Comparison of ENCODE assay signal across 8 cellular contexts in genomic region chr9:128723866-128724743, GRCh38. TPM values are rescaled to one million over a fixed set of nuclear protein-coding genes. Genes with fewer than 3 reads are reported as not detected.
DNase-seq lines count a peak whose midpoint lies in the region; ATAC-seq lines count a peak whose summit lies in the region.

Gene ZDHHC12, minus strand, starts transcription at chr9:128724127. Its CDS starts 34 bp downstream, at chr9:128724093.

- peaks cover 34% of the 10 kb centered on the region for H3K36me3 ChIP-seq in BLaER1

- peak; percentile 93 for ATAC-seq in GM19328 (IDR thresholded peaks at IDR 0.05; ENCODE audit: unreplicated experiment)
- ATAC-seq in HG03520 (IDR thresholded peaks at IDR 0.05; ENCODE audit: unreplicated experiment): peak; percentile 94

- peak within 1 kb of the TSS; percentile 94 for H3K4me3 Mint-ChIP-seq in activated CD4-positive, alpha-beta T cell treated with anti-CD3 and anti-CD28 coated beads, Interleukin-2, amount 10 ng/mL, durations not matched to agents 7 days and 5 days

- peak within 1 kb of the TSS; percentile 83 for H3K9ac ChIP-seq in BLaER1

- H3K36me3 Mint-ChIP-seq in activated CD4-positive, alpha-beta T cell treated with anti-CD3 and anti-CD28 coated beads, Interleukin-2, amount 10 ng/mL, durations not matched to agents 7 days and 5 days (ENCODE audit: low read depth): peaks cover 15% of the 10 kb centered on the region

- H3K4me1 ChIP-seq in BLaER1: peaks cover 89% of the 10 kb centered on the region

- peak within 1 kb of the TSS; percentile 95 for H3K4me2 ChIP-seq in BLaER1

- no peaks in the 10 kb centered on the region for H3K27me3 Mint-ChIP-seq in activated CD4-positive, alpha-beta T cell treated with anti-CD3 and anti-CD28 coated beads, Interleukin-2, amount 10 ng/mL, durations not matched to agents 7 days and 5 days

- no peaks in the 10 kb centered on the region for H3K27me3 ChIP-seq in BLaER1

- H3K27ac ChIP-seq in BLaER1: peak within 1 kb of the TSS; percentile 78

- CTCF ChIA-PET in activated CD4-positive, alpha-beta T cell treated with anti-CD3 and anti-CD28 coated beads, Interleukin-2, amount 10 ng/mL, durations not matched to agents 7 days and 5 days (lab: Charles Lee): interaction anchor here (0.6 to 1.8 kb wide), 7 partner anchors 9 to 412 kb away, joined by 3 to 11 read pairs (median 4); partner anchors contain the start of gene PKN3

- POLR2A ChIA-PET in activated CD4-positive, alpha-beta T cell treated with anti-CD3 and anti-CD28 coated beads, Interleukin-2, amount 10 ng/mL, durations not matched to agents 7 days and 5 days (lab: Charles Lee): interaction anchor here (0.6 to 0.9 kb wide), 2 partner anchors 171 to 677 kb away, joined by 3 to 4 read pairs; no protein-coding TSS in a partner anchor

- peak within 1 kb of the TSS; percentile 78 for H3K4me3 ChIP-seq in BLaER1

- H3K9me3 Mint-ChIP-seq in activated CD4-positive, alpha-beta T cell treated with anti-CD3 and anti-CD28 coated beads, Interleukin-2, amount 10 ng/mL, durations not matched to agents 7 days and 5 days: no peaks in the 10 kb centered on the region

- no peaks in the 10 kb centered on the region for H3K9me3 ChIP-seq in BLaER1

- DNase-seq in NCI-H69 (lab: John Stamatoyannopoulos, UW) (peak; percentile 100), cortex of kidney (lab: John Stamatoyannopoulos, UW) (peak; percentile 99), left kidney (ENCODE audit: low read depth, low spot score) (peak; percentile 99)
- peak; percentile 100 for DNase-seq in activated CD4-positive, alpha-beta T cell treated with anti-CD3 and anti-CD28 coated beads, Interleukin-2, amount 10 ng/mL, durations not matched to agents 7 days and 5 days
- DNase-seq in stimulated activated CD4-positive, alpha-beta T cell treated with anti-CD3 and anti-CD28 coated beads, Interleukin-2, amount 100 ng/mL, for 24 hours: peak; percentile 99 to 100

- H4K20me1 ChIP-seq in BLaER1: no peaks in the 10 kb centered on the region

- H3K4me1 Mint-ChIP-seq in activated CD4-positive, alpha-beta T cell treated with anti-CD3 and anti-CD28 coated beads, Interleukin-2, amount 10 ng/mL, durations not matched to agents 7 days and 5 days: peaks cover 53% of the 10 kb centered on the region

- H3K27ac Mint-ChIP-seq in activated CD4-positive, alpha-beta T cell treated with anti-CD3 and anti-CD28 coated beads, Interleukin-2, amount 10 ng/mL, durations not matched to agents 7 days and 5 days: peak within 1 kb of the TSS; percentile 94

RNA-seq across cellular contexts. Expression of gene ZDHHC12, which starts in this region (rescaled TPM):
- 10 to 100 TPM; 86.3 to 91.5 TPM for total RNA-seq in activated CD4-positive, alpha-beta T cell treated with anti-CD3 and anti-CD28 coated beads, Interleukin-2, amount 10 ng/mL, durations not matched to agents 7 days and 5 days

Comparison
In these comparisons a context has a peak if more than half of its experiments do, and no peak if none do; other contexts are left out.
1. Peak in every context shown above with its lines: DNase-seq, ATAC-seq, H3K4me3 ChIP-seq and H3K27ac ChIP-seq.